Comparison of ENCODE assay signal across 9 cellular contexts in genomic region chr10:110783509-110784103, GRCh38.
A peak's percentile ranks its signal among the peaks of the same experiment; 100 is the strongest.
DNase-seq lines count a peak whose midpoint lies in the region; ATAC-seq and TF ChIP-seq lines count a peak whose summit lies in the region.
"Had no signal": no experiment of that assay in that cellular context is flagged by ENCODE, and none has a peak within 500 bp of the region (broad histone marks: within the 10 kb centered on the region; RNA-seq: fewer than 3 reads in every experiment).

No MANE protein-coding gene starts in this region.

- DNase-seq in Peyer's patch (peak in 2 of 3 donors; percentile 44 to 69), activated T-cell treated with anti-CD3 and anti-CD28 coated beads for 48 hours (ENCODE audit: low read depth) (peak; percentile 58), fibroblast of pulmonary artery (ENCODE audit: low read depth) (peak; percentile 51), NCI-H1436 (lab: John Stamatoyannopoulos, UW) (no peak), AML-193 (lab: John Stamatoyannopoulos, UW) (no peak)
- peak; percentile 38 for DNase-seq in stimulated activated CD8-positive, alpha-beta memory T cell treated with anti-CD3 and anti-CD28 coated beads, Interleukin-12 subunit alpha, Interleukin-12 subunit beta, amount 100 ng/mL, for 1 hour (ENCODE audit: low read depth)

- TF ChIP-seq POLR2A in Peyer's patch (IDR thresholded peaks at IDR 0.05), result no peak

- no peaks in the 10 kb centered on the region for H3K36me3 ChIP-seq in Peyer's patch

- H3K4me1 ChIP-seq in Peyer's patch, result no peaks in the 10 kb centered on the region

- H3K27me3 ChIP-seq in Peyer's patch, result no peaks in the 10 kb centered on the region

- TF ChIP-seq CTCF in Peyer's patch (IDR thresholded peaks at IDR 0.05) (no peak), fibroblast of pulmonary artery (IDR thresholded peaks at IDR 0.05; ENCODE audit: low read length, missing control alignments) (no peak)

- no peaks in the 10 kb centered on the region for H3K9me3 ChIP-seq in Peyer's patch

- H3K27ac ChIP-seq in Peyer's patch, result peak overlapping the region in 2 of 4 donors; percentile 17 to 69

- H3K4me3 ChIP-seq in Peyer's patch (no peak overlapping the region), fibroblast of pulmonary artery (replicated peaks; ENCODE audit: low read depth, low read length) (no peak overlapping the region)
- H3K4me3 ChIP-seq: skin epidermis had no signal

- ATAC-seq in GM21390 (IDR thresholded peaks at IDR 0.05; ENCODE audit: unreplicated experiment) (no peak), GM21381 (IDR thresholded peaks at IDR 0.05; ENCODE audit: unreplicated experiment) (no peak)

Comparison
In these comparisons a context has a peak if more than half of its experiments do, and no peak if none do; other contexts are left out.
1. DNase-seq: peak in Peyer's patch (2 of 3), activated T-cell treated with anti-CD3 and anti-CD28 coated beads for 48 hours (single experiment), fibroblast of pulmonary artery (single experiment) and stimulated activated CD8-positive, alpha-beta memory T cell treated with anti-CD3 and anti-CD28 coated beads, Interleukin-12 subunit alpha, Interleukin-12 subunit beta, amount 100 ng/mL, for 1 hour (single experiment); none in NCI-H1436 (single experiment) and AML-193 (0 of 2).